ENCODE assay signal across 8 cellular contexts in genomic region chr15:78149805-78150751, GRCh38. TPM values are rescaled to one million over a fixed set of nuclear protein-coding genes. Genes with fewer than 3 reads are reported as not detected.
DNase-seq lines count a peak whose midpoint lies in the region; ATAC-seq and TF ChIP-seq lines count a peak whose summit lies in the region.

No MANE protein-coding gene starts in this region.

- H3K36me3 Mint-ChIP-seq in HFFc6 (ENCODE audit: low read depth) (0 out of 2 replicates have a peak, but pooled peaks cover 10% of the 10 kb centered on the region), endodermal cell (ENCODE audit: low read depth) (peaks cover 7% of the 10 kb centered on the region)
- H3K36me3 Mint-ChIP-seq in naive thymus-derived CD4-positive, alpha-beta T cell = peaks cover 0 to 15% (median 7%) of the 10 kb centered on the region in 5 donors

- H3K4me2 ChIP-seq in DND-41 (ENCODE audit: insufficient read depth, low read length) (peak overlapping the region; percentile 88), PC-9 (peak overlapping the region; percentile 93)

- H3K4me3 ChIP-seq in DND-41 (ENCODE audit: low read depth in 1 of 2, low read length in 2 of 2) (peak overlapping the region; percentile 25 to 58), PC-9 (peak overlapping the region; percentile 90), endodermal cell (ENCODE audit: low read length) (peak overlapping the region; percentile 89)
- H3K4me3 ChIP-seq in naive thymus-derived CD4-positive, alpha-beta T cell (ENCODE audit: low read length) = peak overlapping the region; percentile 76

- peaks cover 12% of the 10 kb centered on the region; the same call in 1 of the 2 replicates for H3F3A ChIP-seq in PC-9 (ENCODE audit: insufficient read depth, low read depth)

- H4K20me1 ChIP-seq in DND-41 (ENCODE audit: insufficient read depth, low read length) = peaks cover 7% of the 10 kb centered on the region
- 0 out of 2 replicates have a peak, but pooled peaks cover 5% of the 10 kb centered on the region for H4K20me1 ChIP-seq in PC-9 (ENCODE audit: insufficient read depth)

- DNase-seq in DND-41 (no peak), HFFc6 (no peak), PC-9 (no peak), endodermal cell (peak; percentile 77), GM13977 (ENCODE audit: low spot score) (no peak), GM19240 (ENCODE audit: insufficient read length, low spot score) (no peak), SKM-1 treated with dmso at 0.1 percent for 144 hours (lab: John Stamatoyannopoulos, UW; ENCODE audit: unreplicated experiment) (no peak)
- peak in 1 of 9 donors; percentile 19 for DNase-seq in naive thymus-derived CD4-positive, alpha-beta T cell

- CTCF ChIA-PET in PC-9 (lab: Charles Lee) = interaction anchor here (0.5 to 0.6 kb wide), 2 partner anchors 15 to 41 kb away, joined by 4 to 9 read pairs; no protein-coding TSS in a partner anchor
- CTCF ChIA-PET in naive thymus-derived CD4-positive, alpha-beta T cell (lab: Charles Lee) = interaction anchor here (1.4 kb wide), 1 partner anchor 90 kb away, joined by 3 read pairs; no protein-coding TSS in a partner anchor

- H3K9ac ChIP-seq in DND-41 (ENCODE audit: low read depth, low read length) (peak overlapping the region; percentile 79), endodermal cell (ENCODE audit: extremely low read depth, low read length, poor library complexity, severe bottlenecking) (peak overlapping the region; percentile 25)

- H3K27me3 Mint-ChIP-seq in HFFc6 (ENCODE audit: insufficient read depth) = no peaks in the 10 kb centered on the region; the same call in none of the 2 replicates
- H3K27me3 Mint-ChIP-seq in endodermal cell (ENCODE audit: insufficient read depth) = no peaks in the 10 kb centered on the region
- no peaks in the 10 kb centered on the region for H3K27me3 Mint-ChIP-seq in naive thymus-derived CD4-positive, alpha-beta T cell

- in situ Hi-C loops in GM13977 (cut with MboI; ENCODE audit: low pct_unique_long_range_greater_than_20kb, low sequenced_read_pairs, unreplicated experiment) = no loop called here

- 12 to 16% methylated on average over 18 to 20 of the region's 20 CpGs for WGBS in endodermal cell (ENCODE audit: insufficient coverage in 1 of 2, insufficient read length in 1 of 2), 2 experiments

- peak overlapping the region; percentile 51 for H3K27ac ChIP-seq in DND-41 (ENCODE audit: low read length)
- no peak overlapping the region for H3K27ac ChIP-seq in PC-9
- no peak overlapping the region for H3K27ac ChIP-seq in endodermal cell (ENCODE audit: low read depth, low read length)
- H3K27ac ChIP-seq in naive thymus-derived CD4-positive, alpha-beta T cell (ENCODE audit: low read depth, low read length) = peak overlapping the region; percentile 77

- BruUV-seq in PC-9 (replicated peaks; lab: Mats Ljungman, UMichigan) = no TSS peak

- POLR2A ChIA-PET in PC-9 (lab: Charles Lee; ENCODE audit: unreplicated experiment) = interaction anchor here (0.6 kb wide), 1 partner anchor 68 kb away, joined by 5 read pairs; no protein-coding TSS in a partner anchor
- POLR2A ChIA-PET in naive thymus-derived CD4-positive, alpha-beta T cell (lab: Charles Lee) = interaction anchor here (1.3 to 3.2 kb wide), 5 partner anchors 8 to 38 kb away, joined by 4 to 11 read pairs (median 5); partner anchors contain the start of gene CIB2

- H3K27me3 ChIP-seq in DND-41 (ENCODE audit: insufficient read depth, low read length, poor library complexity) (no peaks in the 10 kb centered on the region), PC-9 (ENCODE audit: insufficient read depth, low read depth) (no peaks in the 10 kb centered on the region), endodermal cell (ENCODE audit: control insufficient read depth, insufficient read depth, low read length, poor library complexity, severe bottlenecking) (no peaks in the 10 kb centered on the region)
- H3K27me3 ChIP-seq in naive thymus-derived CD4-positive, alpha-beta T cell (ENCODE audit: control insufficient read depth in 2 of 2, insufficient read depth in 2 of 2, low read length in 2 of 2) = no peaks in the 10 kb centered on the region

- H3K4me1 Mint-ChIP-seq in HFFc6 (ENCODE audit: low read depth) (peaks cover 52% of the 10 kb centered on the region), endodermal cell (peaks cover 13% of the 10 kb centered on the region)
- peaks cover 27 to 53% (median 43%) of the 10 kb centered on the region in 7 donors for H3K4me1 Mint-ChIP-seq in naive thymus-derived CD4-positive, alpha-beta T cell

- H3K79me2 ChIP-seq in DND-41 (ENCODE audit: insufficient read depth, low read length) (peaks cover 59% of the 10 kb centered on the region), PC-9 (ENCODE audit: low read depth) (peaks cover 30% of the 10 kb centered on the region)

- H3K36me3 ChIP-seq in DND-41 (ENCODE audit: insufficient read depth, low read length) (peaks cover 14% of the 10 kb centered on the region), PC-9 (ENCODE audit: low read depth) (no peaks in the 10 kb centered on the region), endodermal cell (ENCODE audit: control insufficient read depth, insufficient read depth, low read length) (no peaks in the 10 kb centered on the region)
- H3K36me3 ChIP-seq in naive thymus-derived CD4-positive, alpha-beta T cell (ENCODE audit: control insufficient read depth in 2 of 3, insufficient read depth in 3 of 3, low read length in 3 of 3) = peaks cover 0 to 2% (median 0%) of the 10 kb centered on the region in 3 experiments

- no peaks in the 10 kb centered on the region for H3K9me2 ChIP-seq in PC-9 (ENCODE audit: insufficient read depth)

- peaks cover 46% of the 10 kb centered on the region for H3K4me1 ChIP-seq in DND-41 (ENCODE audit: insufficient read depth, low read length)
- H3K4me1 ChIP-seq in PC-9 (replicated peaks; ENCODE audit: insufficient read depth) = peaks cover 20% of the 10 kb centered on the region
- no peaks in the 10 kb centered on the region for H3K4me1 ChIP-seq in endodermal cell (ENCODE audit: control insufficient read depth, insufficient read depth, low read length)
- H3K4me1 ChIP-seq in naive thymus-derived CD4-positive, alpha-beta T cell (ENCODE audit: control insufficient read depth in 2 of 2, insufficient read depth in 2 of 2, low read length in 2 of 2) = peaks cover 17 to 24% of the 10 kb centered on the region in 2 donors

- H3K9me3 ChIP-seq in DND-41 (ENCODE audit: insufficient read depth, low read length, severe bottlenecking) (no peaks in the 10 kb centered on the region), PC-9 (ENCODE audit: insufficient read depth, low read depth) (no peaks in the 10 kb centered on the region), endodermal cell (ENCODE audit: control insufficient read depth, low read length) (no peaks in the 10 kb centered on the region)
- no peaks in the 10 kb centered on the region for H3K9me3 ChIP-seq in naive thymus-derived CD4-positive, alpha-beta T cell (ENCODE audit: control insufficient read depth in 2 of 3, low read length in 3 of 3)

- no peak for TF ChIP-seq CTCF in DND-41 (IDR thresholded peaks at IDR 0.05; ENCODE audit: borderline replicate concordance, extremely low read depth, low read length, poor library complexity, severe bottlenecking)
- TF ChIP-seq CTCF in HFFc6 (IDR thresholded peaks at IDR 0.05) = no peak
- no peak for TF ChIP-seq CTCF in PC-9 (conservative IDR thresholded peaks at IDR 0.05)
- TF ChIP-seq CTCF in endodermal cell (conservative IDR thresholded peaks at IDR 0.05) = no peak
- TF ChIP-seq CTCF in GM13977 (IDR thresholded peaks at IDR 0.05; ENCODE audit: extremely low read depth, insufficient read depth, missing control alignments) = no peak

- no peak for ATAC-seq in DND-41 (ENCODE audit: insufficient read depth, low read depth)
- no peak for ATAC-seq in naive thymus-derived CD4-positive, alpha-beta T cell

- H3K9me3 Mint-ChIP-seq in HFFc6 (no peaks in the 10 kb centered on the region), endodermal cell (no peaks in the 10 kb centered on the region)
- no peaks in the 10 kb centered on the region for H3K9me3 Mint-ChIP-seq in naive thymus-derived CD4-positive, alpha-beta T cell

- H3K27ac Mint-ChIP-seq in HFFc6 = peak overlapping the region; percentile 82
- peak overlapping the region; percentile 23 for H3K27ac Mint-ChIP-seq in endodermal cell
- H3K27ac Mint-ChIP-seq in naive thymus-derived CD4-positive, alpha-beta T cell = peak overlapping the region; percentile 68 to 96 (median 92)

- intact Hi-C loops in PC-9 (cut with micrococcal nuclease; ENCODE audit: unreplicated experiment) = loop anchor here (1.0 kb wide), 1 partner anchor 16 kb away; no protein-coding TSS in a partner anchor
- intact Hi-C loops in naive thymus-derived CD4-positive, alpha-beta T cell (cut with micrococcal nuclease) = loop anchor here (1.0 to 5.0 kb wide), 12 partner anchors 17 to 728 kb away; partner anchors contain the start of genes CIB2 (in 2 of the 2), IREB2 (in 2 of the 2), SKIC8 (in 2 of the 2) and TBC1D2B (in 2 of the 2)

- H2AFZ ChIP-seq in DND-41 (ENCODE audit: low read depth, low read length) (peak overlapping the region; percentile 68), PC-9 (peak overlapping the region; percentile 87)

- H3K4me3 Mint-ChIP-seq in HFFc6 (peak overlapping the region; percentile 93), endodermal cell (peak overlapping the region; percentile 82)
- H3K4me3 Mint-ChIP-seq in naive thymus-derived CD4-positive, alpha-beta T cell = peak overlapping the region; percentile 90 to 98 (median 96)

RNA-seq across cellular contexts. Expression of gene IDH3A, which starts 0.9 kb away (rescaled TPM):
- 10 to 100 TPM; 67.3 to 82.1 (median 78.3) TPM for total RNA-seq in HFFc6 (2021; fragmentation: NEBNext Ultra II Directional; extraction: Animal tissue kit (Norgen Biotek cat#: 25700))
- 64.8 and 67.8 TPM in 2 replicates for total RNA-seq in PC-9 (2021)
- 10 to 100 TPM; 34.2 to 43.2 TPM for total RNA-seq in endodermal cell
- 16.1 TPM for polyA plus RNA-seq in endodermal cell (2013, experiment 1 of 2)
- 16.9 TPM for polyA plus RNA-seq in endodermal cell (2013, experiment 2 of 2)
- 100 to 1,000 TPM in 1 of 5 experiments, 10 to 100 TPM in 4; 44.4 to 105 (median 61.1) TPM for total RNA-seq in naive thymus-derived CD4-positive, alpha-beta T cell
- 10 to 100 TPM; 40.5 to 46.7 TPM for polyA plus RNA-seq in naive thymus-derived CD4-positive, alpha-beta T cell

RNA-seq across cellular contexts. Expression of gene CIB2, which starts 18.8 kb away (rescaled TPM):
- 1 to 10 TPM; 1.3 to 1.8 (median 1.4) TPM for total RNA-seq in HFFc6 (2021; fragmentation: NEBNext Ultra II Directional; extraction: Animal tissue kit (Norgen Biotek cat#: 25700))
- total RNA-seq in PC-9 (2021) (5.6 and 5.8 TPM in 2 replicates), endodermal cell (10 to 100 TPM; 40.6 to 41.7 TPM)
- polyA plus RNA-seq in endodermal cell (2013, experiment 1 of 2) = 42.9 TPM
- polyA plus RNA-seq in endodermal cell (2013, experiment 2 of 2) = 38.6 TPM
- 1 to 10 TPM; 1.0 to 2.0 (median 1.7) TPM for total RNA-seq in naive thymus-derived CD4-positive, alpha-beta T cell
- polyA plus RNA-seq in naive thymus-derived CD4-positive, alpha-beta T cell = 1 to 10 TPM; 1.8 to 2.1 TPM

RNA-seq across cellular contexts. Expression of gene SH2D7, which starts 57.7 kb away (rescaled TPM):
- not detected for total RNA-seq in HFFc6 (2021; fragmentation: NEBNext Ultra II Directional; extraction: Animal tissue kit (Norgen Biotek cat#: 25700))
- total RNA-seq in PC-9 (2021) = not detected in 2 replicates
- not detected for total RNA-seq in endodermal cell
- polyA plus RNA-seq in endodermal cell (2013, experiment 1 of 2) = not detected
- polyA plus RNA-seq in endodermal cell (2013, experiment 2 of 2) = not detected
- total RNA-seq in naive thymus-derived CD4-positive, alpha-beta T cell = not detected
- not detected for polyA plus RNA-seq in naive thymus-derived CD4-positive, alpha-beta T cell

Comparison
In these comparisons a context has a peak if more than half of its experiments do, and no peak if none do; other contexts are left out.
1. H3K27ac ChIP-seq: peak in DND-41 (single experiment) and naive thymus-derived CD4-positive, alpha-beta T cell (single experiment); none in PC-9 (single experiment) and endodermal cell (single experiment).
2. H3K27ac Mint-ChIP-seq: peak in every context shown above with its lines; median percentile 92 in naive thymus-derived CD4-positive, alpha-beta T cell; 82 in HFFc6; 23 in endodermal cell.
3. Peak in every context shown above with its lines, with median percentiles within 50 percentile points of each other: H3K4me3 ChIP-seq and H3K4me3 Mint-ChIP-seq.